ENCODE assay signal across 16 cellular contexts in genomic region chr20:57361517-57361916, GRCh38. TPM values are rescaled to one million over a fixed set of nuclear protein-coding genes. Genes with fewer than 3 reads are reported as not detected.
DNase-seq lines count a peak whose midpoint lies in the region; ATAC-seq and TF ChIP-seq lines count a peak whose summit lies in the region.
"Had no signal": no experiment of that assay in that cellular context is flagged by ENCODE, and none has a peak within 500 bp of the region (broad histone marks: within the 10 kb centered on the region; RNA-seq: fewer than 3 reads in every experiment).

No MANE protein-coding gene starts in this region.

- intact Hi-C loops in PC-3 (cut with micrococcal nuclease), result no loop called here
- intact Hi-C loops in colonic mucosa (cut with DNase I), result loop anchor here (10.0 kb wide), 1 partner anchor 853 kb away; no protein-coding TSS in a partner anchor
- intact Hi-C loops in activated CD4-positive, alpha-beta T cell treated with anti-CD3 and anti-CD28 coated beads, Interleukin-2, amount 10 ng/mL, durations not matched to agents 24 days and 14 days (cut with micrococcal nuclease), result no loop called here

- peak; percentile 95 for ATAC-seq in PC-3
- ATAC-seq in omental fat pad (ENCODE audit: low FRiP score), result peak; percentile 39
- ATAC-seq: left ventricle myocardium superior had no signal

- no peak overlapping the region for H3K4me3 ChIP-seq in PC-3 (ENCODE audit: low read length)
- no peak overlapping the region for H3K4me3 ChIP-seq in epithelial cell of esophagus (ENCODE audit: low read length)
- no peak overlapping the region for H3K4me3 ChIP-seq in colonic mucosa

- peaks cover 20% of the 10 kb centered on the region for H4K20me1 ChIP-seq in PC-3 (ENCODE audit: low read length)

- peaks cover 42% of the 10 kb centered on the region for H3K36me3 ChIP-seq in PC-3 (ENCODE audit: low read depth, low read length)
- peaks cover 7% of the 10 kb centered on the region for H3K36me3 ChIP-seq in colonic mucosa

- no peaks in the 10 kb centered on the region for H3K4me1 ChIP-seq in PC-3 (ENCODE audit: insufficient read depth, low read length)
- no peaks in the 10 kb centered on the region for H3K4me1 ChIP-seq in colonic mucosa
- H3K4me1 ChIP-seq: Caco-2 had no signal

- H3K27me3 Mint-ChIP-seq in activated CD4-positive, alpha-beta T cell treated with anti-CD3 and anti-CD28 coated beads, Interleukin-2, amount 10 ng/mL, durations not matched to agents 24 days and 14 days, result no peaks in the 10 kb centered on the region
- H3K27me3 Mint-ChIP-seq in mesothelial cell of epicardium (ENCODE audit: low read depth), result no peaks in the 10 kb centered on the region

- H3K36me3 Mint-ChIP-seq in activated CD4-positive, alpha-beta T cell treated with anti-CD3 and anti-CD28 coated beads, Interleukin-2, amount 10 ng/mL, durations not matched to agents 24 days and 14 days (ENCODE audit: low read depth), result peaks cover 25% of the 10 kb centered on the region
- peaks cover 18% of the 10 kb centered on the region for H3K36me3 Mint-ChIP-seq in mesothelial cell of epicardium

- H3K79me2 ChIP-seq in PC-3 (ENCODE audit: low read length), result peaks cover 6% of the 10 kb centered on the region

- H3K9ac ChIP-seq in PC-3 (ENCODE audit: low read length) (no peak overlapping the region), colonic mucosa (ENCODE audit: low read depth in 2 of 2, low read length in 2 of 2) (no peak overlapping the region)

- DNase-seq in EL (peak; percentile 90), PC-3 (peak; percentile 84), epithelial cell of esophagus (ENCODE audit: low read depth) (peak; percentile 91), omental fat pad (ENCODE audit: low spot score) (no peak), colonic mucosa (no peak), NCI-H2081 treated with DMSO at 0.1 percent for 48 hours (lab: John Stamatoyannopoulos, UW) (no peak), mesothelial cell of epicardium (ENCODE audit: low spot score in 2 of 2, unreplicated experiment in 2 of 2) (no peak)
- DNase-seq in activated CD4-positive, alpha-beta T cell treated with anti-CD3 and anti-CD28 coated beads, Interleukin-2, amount 10 ng/mL, durations not matched to agents 24 days and 14 days, result no peak
- DNase-seq: activated effector memory CD4-positive, alpha-beta T cell treated with anti-CD3 and anti-CD28 coated beads, Interleukin-2, amount 50 U/mL, for 16 hours; Caco-2; left ventricle myocardium superior; nucleus accumbens; stimulated activated CD4-positive, alpha-beta T cell treated with anti-CD3 and anti-CD28 coated beads, Interleukin-2, amount 100 ng/mL, for 24 hours; stimulated activated naive CD4-positive, alpha-beta T cell had no signal

- H3K9me3 ChIP-seq in PC-3 (ENCODE audit: low read length) (no peaks in the 10 kb centered on the region), colonic mucosa (no peaks in the 10 kb centered on the region)
- H3K9me3 ChIP-seq: Caco-2 had no signal

- no peak overlapping the region for H3K4me2 ChIP-seq in PC-3 (ENCODE audit: low read length)

- POLR2A ChIA-PET in PC-3 (lab: Charles Lee; ENCODE audit: unreplicated experiment), result interaction anchor here (0.5 kb wide), 1 partner anchor 21 kb away, joined by 4 read pairs; no protein-coding TSS in a partner anchor

- no peaks in the 10 kb centered on the region for H3K9me2 ChIP-seq in PC-3 (replicated peaks; ENCODE audit: low read length)

- CTCF ChIA-PET in PC-3 (lab: Charles Lee), result interaction anchor here (0.6 kb wide), 1 partner anchor 484 kb away, joined by 3 read pairs; no protein-coding TSS in a partner anchor

- no peak overlapping the region for H2AFZ ChIP-seq in PC-3 (ENCODE audit: low read length)

- no peaks in the 10 kb centered on the region for H3F3A ChIP-seq in PC-3 (ENCODE audit: low read length, unreplicated experiment)

- TF ChIP-seq CTCF in PC-3 (conservative IDR thresholded peaks at IDR 0.05; ENCODE audit: low read depth, low read length) (no peak), epithelial cell of esophagus (IDR thresholded peaks at IDR 0.05; ENCODE audit: insufficient read depth, low read depth, low read length, missing control alignments) (no peak), omental fat pad (IDR thresholded peaks at IDR 0.05) (no peak), colonic mucosa (IDR thresholded peaks at IDR 0.05) (no peak), mesothelial cell of epicardium (IDR thresholded peaks at IDR 0.05; ENCODE audit: unreplicated experiment) (no peak)

- peaks cover 4% of the 10 kb centered on the region for H3K4me1 Mint-ChIP-seq in activated CD4-positive, alpha-beta T cell treated with anti-CD3 and anti-CD28 coated beads, Interleukin-2, amount 10 ng/mL, durations not matched to agents 24 days and 14 days
- H3K4me1 Mint-ChIP-seq in mesothelial cell of epicardium, result no peaks in the 10 kb centered on the region

- no peak overlapping the region for H3K27ac Mint-ChIP-seq in activated CD4-positive, alpha-beta T cell treated with anti-CD3 and anti-CD28 coated beads, Interleukin-2, amount 10 ng/mL, durations not matched to agents 24 days and 14 days
- no peak overlapping the region for H3K27ac Mint-ChIP-seq in mesothelial cell of epicardium

- H3K27me3 ChIP-seq in PC-3 (ENCODE audit: low read length), result no peaks in the 10 kb centered on the region
- no peaks in the 10 kb centered on the region for H3K27me3 ChIP-seq in colonic mucosa

- no TSS peak for BruUV-seq in PC-3 (replicated peaks; lab: Mats Ljungman, UMichigan)

- no peaks in the 10 kb centered on the region for H3K9me3 Mint-ChIP-seq in activated CD4-positive, alpha-beta T cell treated with anti-CD3 and anti-CD28 coated beads, Interleukin-2, amount 10 ng/mL, durations not matched to agents 24 days and 14 days
- no peaks in the 10 kb centered on the region for H3K9me3 Mint-ChIP-seq in mesothelial cell of epicardium

- no peak overlapping the region; the same call in 1 of the 2 replicates for H3K27ac ChIP-seq in PC-3 (ENCODE audit: low read length)
- H3K27ac ChIP-seq in colonic mucosa, result no peak overlapping the region

- H3K4me3 Mint-ChIP-seq in activated CD4-positive, alpha-beta T cell treated with anti-CD3 and anti-CD28 coated beads, Interleukin-2, amount 10 ng/mL, durations not matched to agents 24 days and 14 days, result no peak overlapping the region
- H3K4me3 Mint-ChIP-seq in mesothelial cell of epicardium, result no peak overlapping the region

RNA-seq across cellular contexts. Expression of gene RAE1, which starts 10.5 kb away (rescaled TPM):
- total RNA-seq in PC-3 (2014; rRNA removed) (99.8 and 183 TPM in 2 replicates), omental fat pad (10 to 100 TPM; 13.9 to 32.9 (median 17.2) TPM), colonic mucosa (10 to 100 TPM; 20.3 to 29.3 TPM), mesothelial cell of epicardium (44.3 to 45.2 TPM (median 44.4 TPM) in 3 replicates)
- total RNA-seq in activated CD4-positive, alpha-beta T cell treated with anti-CD3 and anti-CD28 coated beads, Interleukin-2, amount 10 ng/mL, durations not matched to agents 24 days and 14 days, result 58.2 and 63.4 TPM in 2 replicates

RNA-seq across cellular contexts. Expression of gene RBM38, which starts 29.7 kb away (rescaled TPM):
- total RNA-seq in PC-3 (2014; rRNA removed) (56.5 and 59.3 TPM in 2 replicates), omental fat pad (10 to 100 TPM in 3 of 4 donors, 1 to 10 TPM in 1; 4.6 to 18.0 (median 10.6) TPM), colonic mucosa (10 to 100 TPM; 41.3 to 43.1 TPM), mesothelial cell of epicardium (23.8 to 25.6 TPM (median 25.3 TPM) in 3 replicates)
- 100 and 103 TPM in 2 replicates for total RNA-seq in activated CD4-positive, alpha-beta T cell treated with anti-CD3 and anti-CD28 coated beads, Interleukin-2, amount 10 ng/mL, durations not matched to agents 24 days and 14 days

RNA-seq across cellular contexts. Expression of gene SPO11, which starts 31.9 kb away (rescaled TPM):
- total RNA-seq in PC-3 (2014; rRNA removed) (not detected in 2 replicates), omental fat pad (not detected), colonic mucosa (not detected), mesothelial cell of epicardium (not detected in 3 replicates)
- not detected in 2 replicates for total RNA-seq in activated CD4-positive, alpha-beta T cell treated with anti-CD3 and anti-CD28 coated beads, Interleukin-2, amount 10 ng/mL, durations not matched to agents 24 days and 14 days
- total RNA-seq: Caco-2; cerebellum; left ventricle myocardium superior; T-helper 1 cell treated with Interleukin-12 subunit alpha and Interleukin-12 subunit beta and Interleukin-4 antibody, amounts not matched to agents 30 ng/mL and 1 ng/mL, for 36 hours had no signal

Comparison
In these comparisons a context has a peak if more than half of its experiments do, and no peak if none do; other contexts are left out.
1. DNase-seq: peak in EL (single experiment), PC-3 (single experiment) and epithelial cell of esophagus (single experiment); none in omental fat pad (single experiment), colonic mucosa (single experiment), activated CD4-positive, alpha-beta T cell treated with anti-CD3 and anti-CD28 coated beads, Interleukin-2, amount 10 ng/mL, durations not matched to agents 24 days and 14 days (single experiment), NCI-H2081 treated with DMSO at 0.1 percent for 48 hours (single experiment) and mesothelial cell of epicardium (0 of 2).